8 cellular contexts compared by ENCODE assay signal in genomic region chr1:160428655-160429054, GRCh38. TPM values are rescaled to one million over a fixed set of nuclear protein-coding genes. Genes with fewer than 3 reads are reported as not detected.
DNase-seq lines count a peak whose midpoint lies in the region; ATAC-seq and TF ChIP-seq lines count a peak whose summit lies in the region.

No MANE protein-coding gene starts in this region.

- no peak overlapping the region for H3K14ac ChIP-seq in trophoblast cell (ENCODE audit: low read length)

- H3K27ac Mint-ChIP-seq in CD4-positive, alpha-beta T cell: peak overlapping the region; percentile 88

- H3K9me3 ChIP-seq in CD4-positive, alpha-beta T cell (ENCODE audit: control insufficient read depth, low read length): no peaks in the 10 kb centered on the region
- peaks cover 2% of the 10 kb centered on the region for H3K9me3 ChIP-seq in trophoblast cell (ENCODE audit: insufficient read depth, low read depth, low read length)

- H3K9me3 Mint-ChIP-seq in CD4-positive, alpha-beta T cell: no peaks in the 10 kb centered on the region

- no peak overlapping the region for H2AFZ ChIP-seq in trophoblast cell (ENCODE audit: insufficient read depth, low read length, poor library complexity)

- peak overlapping the region; percentile 72 for H3K4me3 Mint-ChIP-seq in CD4-positive, alpha-beta T cell

- no peak overlapping the region for H4K12ac ChIP-seq in trophoblast cell (ENCODE audit: low read depth, low read length)

- no CpG with 5 or more reads among the region's 1 CpG for WGBS in trophoblast cell (ENCODE audit: extremely low coverage, insufficient coverage, insufficient read length)

- peaks cover 24 to 37% of the 10 kb centered on the region in 2 experiments for H3K36me3 ChIP-seq in trophoblast cell (ENCODE audit: control insufficient read depth in 1 of 2, insufficient read depth in 2 of 2, low read length in 2 of 2)

- peak; percentile 76 for ATAC-seq in CD4-positive, alpha-beta T cell (ENCODE audit: poor library complexity)
- ATAC-seq in GM18909 (IDR thresholded peaks at IDR 0.05; ENCODE audit: poor library complexity, unreplicated experiment) (peak; percentile 35), HG02870 (IDR thresholded peaks at IDR 0.05; ENCODE audit: unreplicated experiment) (no peak)

- no peaks in the 10 kb centered on the region for H3K79me2 ChIP-seq in trophoblast cell (ENCODE audit: control insufficient read depth, insufficient read depth, low read length, poor library complexity)

- no peak overlapping the region for H2BK120ac ChIP-seq in trophoblast cell (ENCODE audit: insufficient read depth, low read length, poor library complexity)

- peak overlapping the region; percentile 47 for H3K27ac ChIP-seq in CD4-positive, alpha-beta T cell (ENCODE audit: low read depth, low read length)
- H3K27ac ChIP-seq in trophoblast cell (ENCODE audit: low read depth, low read length): no peak overlapping the region

- H3K79me1 ChIP-seq in trophoblast cell (ENCODE audit: low read length): no peaks in the 10 kb centered on the region

- POLR2A ChIA-PET in CD4-positive, alpha-beta T cell (lab: Charles Lee): interaction anchor here (0.8 to 2.1 kb wide), 19 partner anchors 15 to 246 kb away, joined by 3 to 8 read pairs (median 4); partner anchors contain the start of genes SLAMF1 and SLAMF6

- H3K4me1 ChIP-seq in trophoblast cell (ENCODE audit: control insufficient read depth in 1 of 2, insufficient read depth in 2 of 2, low read length in 2 of 2): no peaks in the 10 kb centered on the region

- H3K4me1 Mint-ChIP-seq in CD4-positive, alpha-beta T cell (ENCODE audit: low read depth): peaks cover 63% of the 10 kb centered on the region

- H3K27me3 ChIP-seq in CD4-positive, alpha-beta T cell (ENCODE audit: control insufficient read depth, insufficient read depth, low read length): no peaks in the 10 kb centered on the region
- no peaks in the 10 kb centered on the region for H3K27me3 ChIP-seq in trophoblast cell (ENCODE audit: insufficient read depth, low read length)

- H3K27me3 Mint-ChIP-seq in CD4-positive, alpha-beta T cell: no peaks in the 10 kb centered on the region

- H3K23ac ChIP-seq in trophoblast cell (ENCODE audit: low read length): no peak overlapping the region

- H4K91ac ChIP-seq in trophoblast cell (ENCODE audit: low read depth, low read length): no peak overlapping the region

- no peak overlapping the region for H4K8ac ChIP-seq in trophoblast cell (ENCODE audit: low read depth, low read length)

- intact Hi-C loops in CD4-positive, alpha-beta T cell (cut with DNase I, micrococcal nuclease): loop anchor here (1.0 to 5.0 kb wide), 6 partner anchors 34 to 339 kb away; no protein-coding TSS in a partner anchor

- no peak overlapping the region for H2AK5ac ChIP-seq in trophoblast cell (ENCODE audit: low read length)

- H3K9ac ChIP-seq in trophoblast cell (ENCODE audit: low read length): no peak overlapping the region

- H2BK12ac ChIP-seq in trophoblast cell (ENCODE audit: low read length): no peak overlapping the region

- peak; percentile 86 for TF ChIP-seq CTCF in CD4-positive, alpha-beta T cell (IDR thresholded peaks at IDR 0.05)

- H3K36me3 Mint-ChIP-seq in CD4-positive, alpha-beta T cell (ENCODE audit: low read depth): no peaks in the 10 kb centered on the region

- no peak overlapping the region for H3K4me2 ChIP-seq in trophoblast cell (ENCODE audit: low read length)

- DNase-seq in CD4-positive, alpha-beta T cell: peak in 6 of 10 experiments; percentile 15 to 48 (median 26)
- DNase-seq in NCI-H2107 treated with DMSO at 0.1 percent for 48 hours (lab: John Stamatoyannopoulos, UW; ENCODE audit: unreplicated experiment) (peak; percentile 28), foreskin melanocyte (peak; percentile 86), trophoblast cell (peak; percentile 15 to 70), putamen (ENCODE audit: low spot score) (no peak)
- DNase-seq in activated T-cell treated with anti-CD3 and anti-CD28 coated beads, Interleukin-2, amount 50 U/mL, for 1 hour: peak; percentile 36

- CTCF ChIA-PET in CD4-positive, alpha-beta T cell (lab: Charles Lee): interaction anchor here (0.9 to 2.2 kb wide), 12 partner anchors 9 to 252 kb away, joined by 3 to 12 read pairs (median 4); no protein-coding TSS in a partner anchor

- no peak overlapping the region for H3K4me3 ChIP-seq in trophoblast cell (ENCODE audit: low read depth, low read length)

- no peak overlapping the region for H3K18ac ChIP-seq in trophoblast cell (ENCODE audit: low read length)

- H3K4ac ChIP-seq in trophoblast cell (ENCODE audit: low read depth, low read length): no peak overlapping the region

- H2BK5ac ChIP-seq in trophoblast cell (ENCODE audit: low read depth, low read length, poor library complexity): no peak overlapping the region

RNA-seq across cellular contexts. Expression of gene VANGL2, which starts 28.3 kb away (rescaled TPM):
- total RNA-seq in CD4-positive, alpha-beta T cell: not detected
- polyA plus RNA-seq in trophoblast cell (2013): 22.6 and 23.1 TPM in 2 replicates
